ENCODE assay signal across 8 cellular contexts in the genomic region with DNA sequence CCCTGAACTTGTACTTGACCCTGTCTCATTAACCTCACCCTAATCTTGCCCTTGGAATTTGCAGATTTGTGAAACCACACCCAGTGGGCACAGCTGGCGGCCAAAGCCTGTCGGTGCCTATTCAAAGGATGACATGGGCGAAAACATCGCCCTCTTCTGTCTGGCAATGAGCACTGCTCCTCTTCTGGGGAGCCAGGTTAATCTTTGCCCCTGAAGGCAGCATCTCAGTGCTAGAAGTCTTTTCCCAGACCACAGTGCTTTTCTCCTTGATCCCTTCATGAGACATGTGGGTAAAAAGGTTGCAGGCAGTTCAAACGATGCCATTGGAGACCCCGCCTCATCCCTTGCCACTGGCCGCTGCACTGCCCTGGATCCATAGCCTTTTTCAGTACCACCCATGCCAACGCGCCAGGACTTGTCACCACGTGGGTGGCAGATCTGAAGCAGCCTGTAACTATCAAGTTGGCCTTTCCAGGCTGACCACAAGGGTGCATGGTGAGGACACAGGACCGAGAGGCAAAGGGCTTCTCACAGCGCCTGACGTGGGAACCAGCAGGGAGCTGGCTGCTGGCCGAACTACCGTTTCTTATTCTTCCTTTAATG. TPM values are rescaled to one million over a fixed set of nuclear protein-coding genes. Genes with fewer than 3 reads are reported as not detected.
DNase-seq lines count a peak whose midpoint lies in the region; ATAC-seq, FAIRE-seq and TF ChIP-seq lines count a peak whose summit lies in the region.

No MANE protein-coding gene starts in this region.

- CTCF ChIA-PET in activated naive CD4-positive, alpha-beta T cell treated with anti-CD3 and anti-CD28 coated beads, Interleukin-2, amount 10 ng/mL, durations not matched to agents 7 days and 5 days (lab: Charles Lee), result interaction anchor here (0.6 to 4.6 kb wide), 24 partner anchors 8 to 1407 kb away, joined by 3 to 65 read pairs (median 4); a partner anchor contains a TSS

- H3K36me3 ChIP-seq in pancreas (no peaks in the 10 kb centered on the region), vagina (no peaks in the 10 kb centered on the region)

- TF ChIP-seq CTCF in pancreas (IDR thresholded peaks at IDR 0.05), result peak; percentile 58 to 80 (median 68)
- peak in 2 of 3 experiments; percentile 57 to 61 for TF ChIP-seq CTCF in vagina (IDR thresholded peaks at IDR 0.05)

- no peak overlapping the region for H3K4me3 Mint-ChIP-seq in activated naive CD4-positive, alpha-beta T cell treated with anti-CD3 and anti-CD28 coated beads, Interleukin-2, amount 10 ng/mL, durations not matched to agents 7 days and 5 days

- H3K36me3 Mint-ChIP-seq in activated naive CD4-positive, alpha-beta T cell treated with anti-CD3 and anti-CD28 coated beads, Interleukin-2, amount 10 ng/mL, durations not matched to agents 7 days and 5 days, result no peaks in the 10 kb centered on the region

- peaks cover 23% of the 10 kb centered on the region for H3K27me3 Mint-ChIP-seq in activated naive CD4-positive, alpha-beta T cell treated with anti-CD3 and anti-CD28 coated beads, Interleukin-2, amount 10 ng/mL, durations not matched to agents 7 days and 5 days

- peaks cover 8% of the 10 kb centered on the region for H3K4me1 Mint-ChIP-seq in activated naive CD4-positive, alpha-beta T cell treated with anti-CD3 and anti-CD28 coated beads, Interleukin-2, amount 10 ng/mL, durations not matched to agents 7 days and 5 days

- H3K27ac ChIP-seq in pancreas (peak overlapping the region in 1 of 4 donors; percentile 29), vagina (no peak overlapping the region)

- no peaks in the 10 kb centered on the region for H3K9me3 Mint-ChIP-seq in activated naive CD4-positive, alpha-beta T cell treated with anti-CD3 and anti-CD28 coated beads, Interleukin-2, amount 10 ng/mL, durations not matched to agents 7 days and 5 days

- H3K27me3 ChIP-seq in pancreas, result no peaks in the 10 kb centered on the region
- no peaks in the 10 kb centered on the region for H3K27me3 ChIP-seq in vagina

- 5 to 16% methylated on average over 15 of the region's 15 CpGs for WGBS in pancreas, 2 donors

- H3K9me3 ChIP-seq in pancreas (no peaks in the 10 kb centered on the region), vagina (no peaks in the 10 kb centered on the region)

- peak; percentile 87 for FAIRE-seq in HTR-8/SVneo (lab: Jason Lieb, UNC)
- no peak for FAIRE-seq in pancreas (lab: Jason Lieb, UNC)

- TF ChIP-seq POLR2A in vagina (IDR thresholded peaks at IDR 0.05), result no peak

- DNase-seq in AG08395 (ENCODE audit: low spot score) (peak; percentile 81), HTR-8/SVneo (ENCODE audit: insufficient read length, low spot score) (peak; percentile 71), SHP77 treated with DMSO at 0.1 percent for 48 hours (lab: John Stamatoyannopoulos, UW) (peak; percentile 64), germinal center (ENCODE audit: low spot score) (peak; percentile 77), pancreas (peak; percentile 59 to 77 (median 68)), vagina (ENCODE audit: extremely low spot score in 2 of 2) (peak in 1 of 2 donors; percentile 86)
- DNase-seq in activated naive CD4-positive, alpha-beta T cell treated with anti-CD3 and anti-CD28 coated beads, Interleukin-2, amount 10 ng/mL, durations not matched to agents 7 days and 5 days, result peak; percentile 69

- no peak overlapping the region for H3K27ac Mint-ChIP-seq in activated naive CD4-positive, alpha-beta T cell treated with anti-CD3 and anti-CD28 coated beads, Interleukin-2, amount 10 ng/mL, durations not matched to agents 7 days and 5 days

- peaks cover 0 to 8% (median 0%) of the 10 kb centered on the region in 3 donors for H3K4me1 ChIP-seq in pancreas
- peaks cover 35% of the 10 kb centered on the region for H3K4me1 ChIP-seq in vagina

- ATAC-seq in GM18502 (IDR thresholded peaks at IDR 0.05; ENCODE audit: poor library complexity, unreplicated experiment) (peak; percentile 35), pancreas (peak; percentile 91 to 97 (median 97))

- H3K4me3 ChIP-seq in pancreas (no peak overlapping the region), vagina (no peak overlapping the region)

- intact Hi-C loops in pancreas (cut with DNase I) (no loop called here), vagina (cut with DNase I) (no loop called here)

RNA-seq across cellular contexts. Expression of a gene that starts 6.5 kb away (rescaled TPM):
- under 1 TPM in 4 of 6 donors, not detected in 2; 0.20 to 0.37 (median 0.28) TPM for total RNA-seq in pancreas
- under 1 TPM; 0.38 to 0.49 TPM for polyA plus RNA-seq in pancreas
- total RNA-seq in vagina, result 13.3 TPM

RNA-seq across cellular contexts. Expression of a gene that starts 20.3 kb away (rescaled TPM):
- 1 to 10 TPM in 4 of 6 donors, under 1 TPM in 2; 0.69 to 4.6 (median 2.0) TPM for total RNA-seq in pancreas
- polyA plus RNA-seq in pancreas, result 1 to 10 TPM; 2.1 to 5.5 TPM
- total RNA-seq in vagina, result 18.9 TPM

Comparison
In these comparisons a context has a peak if more than half of its experiments do, and no peak if none do; other contexts are left out.
1. RNA of a gene that starts 6.5 kb away (total RNA-seq): 13.3 TPM in vagina (single experiment); 0.20 to 0.37 TPM in pancreas; every median in the first group is over 10 times any median in the second.